Comparison of ENCODE assay signal across 8 cellular contexts in the genomic region with DNA sequence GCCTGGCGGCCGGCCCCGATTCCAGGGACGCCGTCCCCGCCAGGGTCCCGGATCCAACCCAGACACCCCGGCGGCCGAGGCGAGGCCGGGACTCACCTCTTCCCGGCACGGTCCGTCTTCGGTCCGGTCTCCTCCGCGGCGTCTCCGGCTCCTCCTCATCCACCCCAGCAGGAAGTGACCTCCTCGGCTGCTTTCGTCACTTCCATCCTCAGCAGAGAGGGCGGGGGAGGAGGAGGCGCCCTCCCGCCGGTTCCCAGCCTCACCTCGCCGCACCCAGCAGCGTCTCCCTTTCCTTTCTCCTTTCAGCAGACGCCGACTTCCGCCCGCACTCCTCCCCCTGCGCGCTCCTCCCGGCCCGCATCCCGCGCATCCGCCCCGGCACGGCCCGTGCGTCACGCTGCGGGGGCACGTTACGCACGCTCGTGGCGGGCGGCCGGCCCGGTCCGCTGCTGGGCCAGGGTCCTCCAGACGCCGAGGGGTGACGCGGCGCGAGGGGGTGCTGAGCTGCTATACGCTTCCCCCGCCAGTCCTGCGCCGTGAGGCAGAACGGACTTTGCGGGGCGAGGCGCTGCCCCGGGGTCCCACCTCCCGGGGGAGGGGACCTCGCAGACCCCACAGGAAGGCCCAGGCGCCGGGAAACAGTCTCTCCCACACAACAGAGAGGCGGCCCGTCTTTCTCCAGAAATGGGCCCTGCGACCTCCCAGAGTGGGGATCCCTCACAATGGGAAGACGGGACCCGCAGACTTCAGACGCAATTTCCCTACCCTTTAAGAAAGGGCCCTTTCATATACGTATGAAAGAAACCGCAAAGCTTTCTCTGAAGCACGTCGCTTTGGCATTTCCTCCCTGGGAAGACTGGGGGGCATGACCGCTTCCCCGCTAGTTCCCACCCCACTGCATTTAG. TPM values are rescaled to one million over a fixed set of nuclear protein-coding genes. Genes with fewer than 3 reads are reported as not detected.
DNase-seq lines count a peak whose midpoint lies in the region; ATAC-seq and TF ChIP-seq lines count a peak whose summit lies in the region.

A gene (minus strand): TSS at position 176 of the 905 bp plus-strand sequence. CDS start 2,043 bp downstream, outside the sequence.

- DNase-seq in AG08396 (ENCODE audit: low spot score) (peak; percentile 95), NCI-H446 (lab: John Stamatoyannopoulos, UW) (peak; percentile 73 to 84), cerebellum (ENCODE audit: low spot score) (peak; percentile 96), kidney glomerular epithelial cell (lab: John Stamatoyannopoulos, UW) (peak; percentile 86)
- DNase-seq in activated CD4-positive, alpha-beta T cell treated with anti-CD3 and anti-CD28 coated beads for 1 hour = peak; percentile 74
- DNase-seq in stimulated activated CD4-positive, alpha-beta T cell treated with anti-CD3 and anti-CD28 coated beads, Interleukin-15, amount 100 ng/mL, for 48 hours (ENCODE audit: low read depth in 2 of 2) = peak; percentile 80 to 81

- peak; percentile 77 for TF ChIP-seq POLR2A in GM18951 (IDR thresholded peaks at IDR 0.05; ENCODE audit: extremely low read depth, insufficient read depth, insufficient read length)

- in situ Hi-C loops in GM18951 (cut with MboI; ENCODE audit: low sequenced_read_pairs, unreplicated experiment) = no loop called here

- ATAC-seq in HG03175 (IDR thresholded peaks at IDR 0.05; ENCODE audit: unreplicated experiment) = peak; percentile 88

RNA-seq across cellular contexts. Expression of the gene that starts here (rescaled TPM):
- 15.9 TPM for total RNA-seq in cerebellum

Comparison
In these comparisons a context has a peak if more than half of its experiments do, and no peak if none do; other contexts are left out.
1. Peak in every context shown above with its lines: DNase-seq and ATAC-seq.